Comparison of ENCODE assay signal across 9 cellular contexts in genomic region chr12:56520025-56520810, GRCh38. TPM values are rescaled to one million over a fixed set of nuclear protein-coding genes. Genes with fewer than 3 reads are reported as not detected.
DNase-seq lines count a peak whose midpoint lies in the region; ATAC-seq and TF ChIP-seq lines count a peak whose summit lies in the region.
"Had no signal": no experiment of that assay in that cellular context is flagged by ENCODE, and none has a peak within 500 bp of the region (broad histone marks: within the 10 kb centered on the region; RNA-seq: fewer than 3 reads in every experiment).

No MANE protein-coding gene starts in this region.

- H3K27me3 ChIP-seq in SJSA1 (replicated peaks) (no peaks in the 10 kb centered on the region), parathyroid adenoma (ENCODE audit: control insufficient read depth, insufficient read depth, low read length) (no peaks in the 10 kb centered on the region)

- H3K4me2 ChIP-seq in parathyroid adenoma (ENCODE audit: low read length) = peak overlapping the region; percentile 8

- TF ChIP-seq CTCF in fibroblast of villous mesenchyme (IDR thresholded peaks at IDR 0.05; ENCODE audit: insufficient read depth, low read depth, low read length) = no peak
- TF ChIP-seq CTCF in parathyroid adenoma (IDR thresholded peaks at IDR 0.05) = no peak

- H2AFZ ChIP-seq in parathyroid adenoma = peak overlapping the region; percentile 62

- peaks cover 2% of the 10 kb centered on the region for H3K36me3 ChIP-seq in SJSA1
- no peaks in the 10 kb centered on the region for H3K36me3 ChIP-seq in parathyroid adenoma (ENCODE audit: control insufficient read depth, insufficient read depth, low read length)

- peaks cover under 1% of the 10 kb centered on the region for H3K79me2 ChIP-seq in parathyroid adenoma

- no peak overlapping the region for H3K9ac ChIP-seq in parathyroid adenoma

- peaks cover 58% of the 10 kb centered on the region for H3K4me1 ChIP-seq in SJSA1 (replicated peaks)
- H3K4me1 ChIP-seq in parathyroid adenoma = peaks cover 3% of the 10 kb centered on the region

- no peaks in the 10 kb centered on the region for H3K9me3 ChIP-seq in SJSA1 (replicated peaks)
- H3K9me3 ChIP-seq in parathyroid adenoma (ENCODE audit: control insufficient read depth, low read length) = no peaks in the 10 kb centered on the region

- H3K4me3 ChIP-seq in SJSA1 (no peak overlapping the region), fibroblast of villous mesenchyme (ENCODE audit: low read depth, low read length) (no peak overlapping the region), parathyroid adenoma (ENCODE audit: low read depth, low read length) (peak overlapping the region; percentile 75)

- H3K27ac ChIP-seq in SJSA1 (peak overlapping the region; percentile 51), parathyroid adenoma (peak overlapping the region; percentile 80)

- no peak for ATAC-seq in HG02852 (IDR thresholded peaks at IDR 0.05; ENCODE audit: unreplicated experiment)

- DNase-seq in CD1c-positive myeloid dendritic cell (ENCODE audit: extremely low spot score) (peak; percentile 73), SJSA1 (ENCODE audit: low read depth in 1 of 2, low spot score in 2 of 2) (no peak), fibroblast of villous mesenchyme (ENCODE audit: low read depth) (peak; percentile 44), NCI-H69 (lab: John Stamatoyannopoulos, UW) (no peak), retina (no peak), NCI-H2081 (lab: John Stamatoyannopoulos, UW) (no peak)
- DNase-seq: naive B cell had no signal

RNA-seq across cellular contexts. Expression of gene RBMS2, which starts 1.4 kb away (rescaled TPM):
- 17.0 and 31.0 TPM in 2 replicates for total RNA-seq in SJSA1 (2014; rRNA removed; shearing (Covaris generic))
- total RNA-seq in fibroblast of villous mesenchyme = 21.9 and 32.8 TPM in 2 replicates

RNA-seq across cellular contexts. Expression of gene GLS2, which starts 32.3 kb away (rescaled TPM):
- not detected in 2 replicates for total RNA-seq in SJSA1 (2014; rRNA removed; shearing (Covaris generic))
- total RNA-seq in fibroblast of villous mesenchyme = under 0.01 TPM in 1 of 2 replicates, not detected in the other

RNA-seq across cellular contexts. Expression of gene SPRYD4, which starts 51.8 kb away (rescaled TPM):
- total RNA-seq in SJSA1 (2014; rRNA removed; shearing (Covaris generic)) = 0.69 and 1.4 TPM in 2 replicates
- 2.3 and 3.0 TPM in 2 replicates for total RNA-seq in fibroblast of villous mesenchyme

Comparison
In these comparisons a context has a peak if more than half of its experiments do, and no peak if none do; other contexts are left out.
1. DNase-seq: peak in CD1c-positive myeloid dendritic cell (single experiment) and fibroblast of villous mesenchyme (single experiment); none in SJSA1 (0 of 2), NCI-H69 (single experiment), retina (single experiment) and NCI-H2081 (0 of 2).